ENCODE assay signal across 13 cellular contexts in the genomic region with DNA sequence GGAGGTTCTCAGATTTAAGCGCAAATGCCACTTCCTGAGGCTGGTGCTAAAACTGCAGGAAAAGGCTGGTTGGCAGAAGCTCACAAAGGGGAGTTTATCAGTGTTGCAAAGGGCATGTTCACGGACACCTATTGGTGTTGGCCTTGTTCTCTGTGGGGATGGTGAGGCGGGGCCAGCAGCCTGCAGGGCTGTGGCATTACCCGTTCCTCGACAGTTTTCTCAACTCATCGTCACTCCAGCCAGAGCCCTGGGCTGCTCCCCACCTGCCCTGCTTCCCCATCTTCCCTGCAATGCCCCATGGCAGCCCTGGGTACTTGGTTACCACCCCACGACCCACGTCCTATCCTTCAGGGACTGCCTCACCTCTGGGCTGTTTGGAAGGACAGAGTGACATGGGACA.
DNase-seq lines count a peak whose midpoint lies in the region; ATAC-seq, FAIRE-seq and TF ChIP-seq lines count a peak whose summit lies in the region.
"Had no signal": no experiment of that assay in that cellular context is flagged by ENCODE, and none has a peak within 500 bp of the region (broad histone marks: within the 10 kb centered on the region; RNA-seq: fewer than 3 reads in every experiment).

No MANE protein-coding gene starts in this region.

- peaks cover 31% of the 10 kb centered on the region for H3K4me1 ChIP-seq in HUES48 (ENCODE audit: control insufficient read depth, insufficient read depth, low read length)
- H3K4me1 ChIP-seq in pancreas: no peaks in the 10 kb centered on the region
- H3K4me1 ChIP-seq: HAP-1 had no signal

- intact Hi-C loops in left colon (cut with DNase I, micrococcal nuclease): no loop called here
- intact Hi-C loops in pancreas (cut with DNase I): no loop called here

- no peak overlapping the region for H3K4me3 ChIP-seq in HUES48 (ENCODE audit: low read depth, low read length)
- H3K4me3 ChIP-seq in pancreas: no peak overlapping the region
- H3K4me3 ChIP-seq: HAP-1 had no signal

- peak; percentile 58 for ATAC-seq in left colon
- peak in 3 of 4 donors; percentile 14 to 51 (median 41) for ATAC-seq in pancreas
- ATAC-seq in GM21723 (IDR thresholded peaks at IDR 0.05; ENCODE audit: unreplicated experiment): no peak

- DNase-seq in RPMI8226: peak; percentile 87
- no peak for DNase-seq in left colon
- DNase-seq in pancreas: peak in 1 of 6 donors; percentile 23
- DNase-seq in DMS79 treated with DMSO at 0.1 percent for 48 hours (lab: John Stamatoyannopoulos, UW): no peak
- DNase-seq in cerebellar nuclear complex (lab: John Stamatoyannopoulos, UW): no peak
- DNase-seq: NCI-H146, NCI-H2081 treated with DMSO at 0.1 percent for 48 hours, SIG-M5 had no signal

- H3K27ac ChIP-seq in HUES48 (ENCODE audit: low read depth, low read length) (peak overlapping the region; percentile 57), pancreas (no peak overlapping the region)

- no peak for FAIRE-seq in pancreas (lab: Jason Lieb, UNC)
- FAIRE-seq: RCC 7860 had no signal

- no peak overlapping the region for H3K9ac ChIP-seq in HUES48 (ENCODE audit: low read depth, low read length)

- TF ChIP-seq CTCF in pancreas (IDR thresholded peaks at IDR 0.05): no peak

- H3K27me3 ChIP-seq in HUES48 (ENCODE audit: control insufficient read depth, insufficient read depth, low read length) (no peaks in the 10 kb centered on the region), pancreas (no peaks in the 10 kb centered on the region)
- H3K27me3 ChIP-seq: BE2C had no signal

- no peaks in the 10 kb centered on the region for H3K9me3 ChIP-seq in HUES48 (ENCODE audit: control insufficient read depth, insufficient read depth, low read length)
- no peaks in the 10 kb centered on the region for H3K9me3 ChIP-seq in pancreas
- H3K9me3 ChIP-seq: HAP-1 had no signal

- no peaks in the 10 kb centered on the region for H3K36me3 ChIP-seq in HUES48 (ENCODE audit: control insufficient read depth, insufficient read depth, low read length)
- H3K36me3 ChIP-seq in pancreas: no peaks in the 10 kb centered on the region
- H3K36me3 ChIP-seq: BE2C, HAP-1 had no signal

- WGBS in pancreas, 2 donors: 59 to 66% methylated on average over 8 of the region's 8 CpGs
